9 cellular contexts compared by ENCODE assay signal in the genomic region with DNA sequence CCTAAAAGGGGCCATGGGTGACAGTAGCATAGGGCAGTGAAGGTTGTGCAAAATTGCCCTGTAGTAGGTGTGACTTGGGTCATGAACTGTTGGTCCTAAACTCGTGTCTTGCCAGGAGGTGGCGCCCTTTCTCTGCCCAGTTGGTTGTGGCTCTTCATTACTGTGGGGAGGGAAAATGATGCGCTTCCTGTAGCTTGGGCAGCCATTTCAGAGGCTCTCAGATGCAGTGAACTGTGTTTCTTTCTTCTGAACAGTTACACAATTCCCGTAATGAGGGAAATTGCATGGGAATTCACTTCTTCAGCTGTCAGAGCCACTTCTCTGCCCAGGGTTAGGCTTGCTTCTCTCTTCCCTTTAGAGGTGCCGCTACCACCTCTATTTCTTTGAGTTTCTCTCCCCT.
DNase-seq lines count a peak whose midpoint lies in the region; ATAC-seq and TF ChIP-seq lines count a peak whose summit lies in the region.
"Had no signal": no experiment of that assay in that cellular context is flagged by ENCODE, and none has a peak within 500 bp of the region (broad histone marks: within the 10 kb centered on the region; RNA-seq: fewer than 3 reads in every experiment).

No MANE protein-coding gene starts in this region.

- H3K27me3 Mint-ChIP-seq in stimulated activated memory B cell treated with anti-CD40 and anti-IgM and Interleukin-4, amounts not matched to agents 10 μg/mL and 1 μg/mL and 100 μg/mL, for 72 hours: peaks cover 9% of the 10 kb centered on the region
- H3K27me3 Mint-ChIP-seq: dendritic cell treated with granulocyte-macrophage colony-stimulating factor and Interleukin-4, amounts not matched to agents 40 ng/mL and 50 ng/mL, for 4 days had no signal

- no peak overlapping the region for H3K27ac Mint-ChIP-seq in stimulated activated memory B cell treated with anti-CD40 and anti-IgM and Interleukin-4, amounts not matched to agents 10 μg/mL and 1 μg/mL and 100 μg/mL, for 72 hours
- H3K27ac Mint-ChIP-seq: dendritic cell treated with granulocyte-macrophage colony-stimulating factor and Interleukin-4, amounts not matched to agents 40 ng/mL and 50 ng/mL, for 4 days had no signal

- H3K4me3 Mint-ChIP-seq in stimulated activated memory B cell treated with anti-CD40 and anti-IgM and Interleukin-4, amounts not matched to agents 10 μg/mL and 1 μg/mL and 100 μg/mL, for 72 hours: no peak overlapping the region
- H3K4me3 Mint-ChIP-seq: dendritic cell treated with granulocyte-macrophage colony-stimulating factor and Interleukin-4, amounts not matched to agents 40 ng/mL and 50 ng/mL, for 4 days had no signal

- ATAC-seq in GM21423 (IDR thresholded peaks at IDR 0.05; ENCODE audit: unreplicated experiment): peak; percentile 83
- ATAC-seq in left colon: peak; percentile 83
- peak; percentile 62 for ATAC-seq in stimulated activated memory B cell treated with anti-CD40 and anti-IgM and Interleukin-4, amounts not matched to agents 10 μg/mL and 1 μg/mL and 100 μg/mL, for 72 hours

- peaks cover 3% of the 10 kb centered on the region for H3K9me3 Mint-ChIP-seq in stimulated activated memory B cell treated with anti-CD40 and anti-IgM and Interleukin-4, amounts not matched to agents 10 μg/mL and 1 μg/mL and 100 μg/mL, for 72 hours
- H3K9me3 Mint-ChIP-seq: dendritic cell treated with granulocyte-macrophage colony-stimulating factor and Interleukin-4, amounts not matched to agents 40 ng/mL and 50 ng/mL, for 4 days had no signal

- no peak overlapping the region for H3K4me3 ChIP-seq in astrocyte of the cerebellum (ENCODE audit: low read depth, low read length)

- intact Hi-C loops in left colon (cut with DNase I, micrococcal nuclease): no loop called here

- peak; percentile 63 for TF ChIP-seq CTCF in astrocyte of the cerebellum (IDR thresholded peaks at IDR 0.05; ENCODE audit: low read depth, low read length, missing control alignments)

- DNase-seq in NK-92 treated with Interleukin-12 subunit alpha and Interleukin-12 subunit beta, amount 100 ng/mL, for 24 hours (lab: John Stamatoyannopoulos, UW): peak; percentile 10
- DNase-seq in NK-92 (lab: John Stamatoyannopoulos, UW; ENCODE audit: unreplicated experiment) (no peak), HuH-7.5 (ENCODE audit: low spot score) (peak; percentile 38), NOMO-1 (lab: John Stamatoyannopoulos, UW; ENCODE audit: unreplicated experiment in 2 of 2) (peak; percentile 55 to 61), astrocyte of the cerebellum (ENCODE audit: low read depth) (peak; percentile 18), left colon (peak; percentile 31 to 73)

- no peaks in the 10 kb centered on the region for H3K36me3 Mint-ChIP-seq in stimulated activated memory B cell treated with anti-CD40 and anti-IgM and Interleukin-4, amounts not matched to agents 10 μg/mL and 1 μg/mL and 100 μg/mL, for 72 hours

- in situ Hi-C loops in astrocyte of the cerebellum (cut with HindIII; ENCODE audit: low sequenced_read_pairs): no loop called here

- no peaks in the 10 kb centered on the region for H3K4me1 Mint-ChIP-seq in stimulated activated memory B cell treated with anti-CD40 and anti-IgM and Interleukin-4, amounts not matched to agents 10 μg/mL and 1 μg/mL and 100 μg/mL, for 72 hours
